In the genomic region with DNA sequence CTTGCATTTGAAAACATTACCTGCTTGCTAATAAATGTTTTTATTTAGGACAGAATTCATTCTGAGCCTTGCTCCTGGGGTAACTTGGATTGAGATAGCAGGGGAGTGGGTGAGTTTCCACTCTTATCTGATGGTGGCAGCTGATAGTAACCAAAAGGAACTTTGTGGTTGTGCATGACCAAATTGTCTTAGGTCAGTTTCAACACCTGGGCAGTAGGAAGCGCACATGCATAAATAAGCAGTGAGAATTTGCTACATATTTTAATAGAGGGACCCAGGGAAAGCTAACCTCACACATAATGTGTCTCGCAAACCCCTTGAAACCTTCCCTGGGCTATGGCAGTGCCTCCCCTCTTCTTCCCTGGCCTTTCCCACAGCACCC, we compare ENCODE assay signal across 17 cellular contexts.
A peak's percentile ranks its signal among the peaks of the same experiment; 100 is the strongest.
DNase-seq lines count a peak whose midpoint lies in the region; ATAC-seq and TF ChIP-seq lines count a peak whose summit lies in the region.
"Had no signal": no experiment of that assay in that cellular context is flagged by ENCODE, and none has a peak within 500 bp of the region (broad histone marks: within the 10 kb centered on the region; RNA-seq: fewer than 3 reads in every experiment).

No MANE protein-coding gene starts in this region.

- H3K27me3 Mint-ChIP-seq in immature natural killer cell (ENCODE audit: low read depth in 3 of 3) (peaks cover 0 to 1% (median 0%) of the 10 kb centered on the region in 3 donors), osteocyte (ENCODE audit: unreplicated experiment) (peaks cover 16% of the 10 kb centered on the region)
- peaks cover 48% of the 10 kb centered on the region for H3K27me3 Mint-ChIP-seq in stimulated activated naive CD8-positive, alpha-beta T cell treated with anti-CD3 and anti-CD28 coated beads, Interleukin-15, amount 100 ng/mL, for 72 hours
- H3K27me3 Mint-ChIP-seq: CD4-positive, alpha-beta T cell had no signal

- no peak for ATAC-seq in GM18505 (IDR thresholded peaks at IDR 0.05; ENCODE audit: unreplicated experiment)
- ATAC-seq in GM21390 (IDR thresholded peaks at IDR 0.05; ENCODE audit: unreplicated experiment) = peak; percentile 40
- ATAC-seq in HG03378 (IDR thresholded peaks at IDR 0.05; ENCODE audit: unreplicated experiment) = peak; percentile 36
- ATAC-seq in stimulated activated naive CD8-positive, alpha-beta T cell treated with anti-CD3 and anti-CD28 coated beads, Interleukin-15, amount 100 ng/mL, for 72 hours = no peak
- ATAC-seq: body of pancreas; naive thymus-derived CD4-positive, alpha-beta T cell had no signal

- DNase-seq in immature natural killer cell (no peak), osteocyte (ENCODE audit: extremely low spot score, unreplicated experiment) (no peak), AG08395 (ENCODE audit: low spot score) (no peak)
- DNase-seq in stimulated activated naive CD8-positive, alpha-beta T cell treated with anti-CD3 and anti-CD28 coated beads, Interleukin-15, amount 100 ng/mL, for 72 hours = no peak
- DNase-seq in stimulated activated CD4-positive, alpha-beta T cell treated with anti-CD3 and anti-CD28 coated beads, Interleukin-4, amount 100 ng/mL, for 24 hours = no peak
- DNase-seq: activated CD4-positive, alpha-beta T cell treated with anti-CD3 and anti-CD28 coated beads for 48 hours; activated effector memory CD4-positive, alpha-beta T cell treated with anti-CD3 and anti-CD28 coated beads, Interleukin-2, amount 50 U/mL, for 16 hours; body of pancreas; CD4-positive, alpha-beta T cell; endodermal cell; naive thymus-derived CD4-positive, alpha-beta T cell; NCI-H2081; SW 1271; testis had no signal

- H3K36me3 Mint-ChIP-seq in immature natural killer cell (no peaks in the 10 kb centered on the region), osteocyte (ENCODE audit: unreplicated experiment) (no peaks in the 10 kb centered on the region)

- TF ChIP-seq POLR2A in GM18505 (IDR thresholded peaks at IDR 0.05; ENCODE audit: borderline replicate concordance, extremely low read depth, insufficient read depth, insufficient read length) = peak; percentile 2

- no peak for TF ChIP-seq CTCF in osteocyte (IDR thresholded peaks at IDR 0.05)

- H3K4me3 Mint-ChIP-seq in immature natural killer cell (peak overlapping the region in 3 of 5 donors; percentile 15 to 39 (median 27)), osteocyte (ENCODE audit: unreplicated experiment) (no peak overlapping the region)
- H3K4me3 Mint-ChIP-seq in stimulated activated naive CD8-positive, alpha-beta T cell treated with anti-CD3 and anti-CD28 coated beads, Interleukin-15, amount 100 ng/mL, for 72 hours = no peak overlapping the region
- H3K4me3 Mint-ChIP-seq: CD4-positive, alpha-beta T cell; endodermal cell had no signal

- H3K9me3 Mint-ChIP-seq in immature natural killer cell (peaks cover 0 to 2% (median 0%) of the 10 kb centered on the region in 6 donors), osteocyte (ENCODE audit: unreplicated experiment) (no peaks in the 10 kb centered on the region)
- H3K9me3 Mint-ChIP-seq in stimulated activated naive CD8-positive, alpha-beta T cell treated with anti-CD3 and anti-CD28 coated beads, Interleukin-15, amount 100 ng/mL, for 72 hours = no peaks in the 10 kb centered on the region
- H3K9me3 Mint-ChIP-seq: CD4-positive, alpha-beta T cell; endodermal cell had no signal

- no peak overlapping the region for H3K27ac Mint-ChIP-seq in immature natural killer cell
- no peak overlapping the region for H3K27ac Mint-ChIP-seq in stimulated activated naive CD8-positive, alpha-beta T cell treated with anti-CD3 and anti-CD28 coated beads, Interleukin-15, amount 100 ng/mL, for 72 hours
- H3K27ac Mint-ChIP-seq in osteocyte (ENCODE audit: unreplicated experiment) = no peak overlapping the region
- H3K27ac Mint-ChIP-seq: CD4-positive, alpha-beta T cell; endodermal cell; naive thymus-derived CD4-positive, alpha-beta T cell had no signal

- H3K4me1 Mint-ChIP-seq in immature natural killer cell (peaks cover 42 to 53% of the 10 kb centered on the region in 2 donors), osteocyte (ENCODE audit: unreplicated experiment) (no peaks in the 10 kb centered on the region)
- H3K4me1 Mint-ChIP-seq in stimulated activated naive CD8-positive, alpha-beta T cell treated with anti-CD3 and anti-CD28 coated beads, Interleukin-15, amount 100 ng/mL, for 72 hours = peaks cover 51% of the 10 kb centered on the region
- H3K4me1 Mint-ChIP-seq: endodermal cell had no signal

Comparison
In these comparisons a context has a peak if more than half of its experiments do, and no peak if none do; other contexts are left out.
1. ATAC-seq: peak in GM21390 (single experiment) and HG03378 (single experiment); none in GM18505 (single experiment) and stimulated activated naive CD8-positive, alpha-beta T cell treated with anti-CD3 and anti-CD28 coated beads, Interleukin-15, amount 100 ng/mL, for 72 hours (single experiment).
2. H3K4me3 Mint-ChIP-seq: peak in immature natural killer cell (3 of 5); none in stimulated activated naive CD8-positive, alpha-beta T cell treated with anti-CD3 and anti-CD28 coated beads, Interleukin-15, amount 100 ng/mL, for 72 hours (0 of 2) and osteocyte (single experiment).